Comparison of ENCODE assay signal across 1 cellular context in genomic region chr18:35582899-35583558, GRCh38.
A peak's percentile ranks its signal among the peaks of the same experiment; 100 is the strongest.
TF ChIP-seq lines count a peak whose summit lies in the region.

No MANE protein-coding gene starts in this region.

TF ChIP-seq in HEK293, 187 proteins besides CTCF, POLR2A, EP300 and RAD21 (continued from another document and continues in another):
- TF ChIP-seq PRDM10 (tag by site-specific recombination; IDR thresholded peaks at IDR 0.05) (no peak), ZNF148 (tag by site-specific recombination; IDR thresholded peaks at IDR 0.05; ENCODE audit: borderline replicate concordance) (no peak), HOXD13 (CRISPR knock-in tag; IDR thresholded peaks at IDR 0.05; ENCODE audit: borderline replicate concordance) (no peak), TRIM28 (IDR thresholded peaks at IDR 0.05; ENCODE audit: borderline replicate concordance, low read length) (peak; percentile 100), ZNF707 (tag by site-specific recombination; IDR thresholded peaks at IDR 0.05) (no peak), ZNF202 (tag by site-specific recombination; IDR thresholded peaks at IDR 0.05; ENCODE audit: borderline replicate concordance) (no peak), ZBTB21 (tag by site-specific recombination; IDR thresholded peaks at IDR 0.05) (no peak), ZBTB8A (tag by site-specific recombination; IDR thresholded peaks at IDR 0.05) (no peak; the same call in 1 of the 2 replicates), GLI2 (tag by site-specific recombination; IDR thresholded peaks at IDR 0.05; ENCODE audit: borderline replicate concordance, low read depth) (no peak; the same call in 1 of the 2 replicates), ZBTB10 (tag by site-specific recombination; IDR thresholded peaks at IDR 0.05) (no peak), BCL11A (tag by site-specific recombination; IDR thresholded peaks at IDR 0.05; ENCODE audit: low read depth) (no peak), HOXC10 (CRISPR knock-in tag; IDR thresholded peaks at IDR 0.05) (no peak), ZNF76 (tag by site-specific recombination; IDR thresholded peaks at IDR 0.05; ENCODE audit: borderline replicate concordance, low read depth) (no peak), ZNF2 (tag by site-specific recombination; IDR thresholded peaks at IDR 0.05) (0 out of 2 replicates have a peak, but pooled peaks have one; percentile 42), YY1 (tag by site-specific recombination; IDR thresholded peaks at IDR 0.05) (no peak), WT1 (tag by site-specific recombination; IDR thresholded peaks at IDR 0.05) (no peak; the same call in 1 of the 2 replicates), ZBTB48 (tag by site-specific recombination; IDR thresholded peaks at IDR 0.05) (no peak), ZFP69B (tag by site-specific recombination; IDR thresholded peaks at IDR 0.05) (no peak), ZNF138 (tag by site-specific recombination; IDR thresholded peaks at IDR 0.05; ENCODE audit: borderline replicate concordance) (no peak), ZNF426 (tag by site-specific recombination; IDR thresholded peaks at IDR 0.05) (no peak), ZBTB17 (tag by site-specific recombination; IDR thresholded peaks at IDR 0.05) (peak; percentile 76), ZNF561 (tag by site-specific recombination; IDR thresholded peaks at IDR 0.05; ENCODE audit: borderline replicate concordance) (peak; percentile 59; the same call in 1 of the 2 replicates), ZBTB7A (tag by site-specific recombination; IDR thresholded peaks at IDR 0.05; ENCODE audit: low read depth) (no peak), AEBP2 (tag by site-specific recombination; IDR thresholded peaks at IDR 0.05; ENCODE audit: borderline replicate concordance) (no peak), INSM2 (tag by site-specific recombination; IDR thresholded peaks at IDR 0.05) (0 out of 2 replicates have a peak, but pooled peaks have one; percentile 39), HOXA7 (CRISPR knock-in tag; IDR thresholded peaks at IDR 0.05; ENCODE audit: borderline replicate concordance) (no peak), ZNF791 (tag by site-specific recombination; IDR thresholded peaks at IDR 0.05) (no peak), KLF17 (tag by site-specific recombination; IDR thresholded peaks at IDR 0.05) (no peak), KLF7 (tag by site-specific recombination; IDR thresholded peaks at IDR 0.05; ENCODE audit: borderline replicate concordance) (no peak), ZNF48 (tag by site-specific recombination; IDR thresholded peaks at IDR 0.05) (no peak), ZNF785 (tag by site-specific recombination; IDR thresholded peaks at IDR 0.05) (no peak), SETDB1 (IDR thresholded peaks at IDR 0.05; ENCODE audit: insufficient read length, low read length) (peak; percentile 78)
- TF ChIP-seq, protein P1, sequence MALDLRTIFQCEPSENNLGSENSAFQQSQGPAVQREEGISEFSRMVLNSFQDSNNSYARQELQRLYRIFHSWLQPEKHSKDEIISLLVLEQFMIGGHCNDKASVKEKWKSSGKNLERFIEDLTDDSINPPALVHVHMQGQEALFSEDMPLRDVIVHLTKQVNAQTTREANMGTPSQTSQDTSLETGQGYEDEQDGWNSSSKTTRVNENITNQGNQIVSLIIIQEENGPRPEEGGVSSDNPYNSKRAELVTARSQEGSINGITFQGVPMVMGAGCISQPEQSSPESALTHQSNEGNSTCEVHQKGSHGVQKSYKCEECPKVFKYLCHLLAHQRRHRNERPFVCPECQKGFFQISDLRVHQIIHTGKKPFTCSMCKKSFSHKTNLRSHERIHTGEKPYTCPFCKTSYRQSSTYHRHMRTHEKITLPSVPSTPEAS (tag by site-specific recombination; IDR thresholded peaks at IDR 0.05), result peak; percentile 21; the same call in 1 of the 2 replicates
- TF ChIP-seq, protein P2, sequence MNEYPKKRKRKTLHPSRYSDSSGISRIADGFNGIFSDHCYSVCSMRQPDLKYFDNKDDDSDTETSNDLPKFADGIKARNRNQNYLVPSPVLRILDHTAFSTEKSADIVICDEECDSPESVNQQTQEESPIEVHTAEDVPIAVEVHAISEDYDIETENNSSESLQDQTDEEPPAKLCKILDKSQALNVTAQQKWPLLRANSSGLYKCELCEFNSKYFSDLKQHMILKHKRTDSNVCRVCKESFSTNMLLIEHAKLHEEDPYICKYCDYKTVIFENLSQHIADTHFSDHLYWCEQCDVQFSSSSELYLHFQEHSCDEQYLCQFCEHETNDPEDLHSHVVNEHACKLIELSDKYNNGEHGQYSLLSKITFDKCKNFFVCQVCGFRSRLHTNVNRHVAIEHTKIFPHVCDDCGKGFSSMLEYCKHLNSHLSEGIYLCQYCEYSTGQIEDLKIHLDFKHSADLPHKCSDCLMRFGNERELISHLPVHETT (tag by site-specific recombination; IDR thresholded peaks at IDR 0.05), result no peak
- TF ChIP-seq, protein P3, sequence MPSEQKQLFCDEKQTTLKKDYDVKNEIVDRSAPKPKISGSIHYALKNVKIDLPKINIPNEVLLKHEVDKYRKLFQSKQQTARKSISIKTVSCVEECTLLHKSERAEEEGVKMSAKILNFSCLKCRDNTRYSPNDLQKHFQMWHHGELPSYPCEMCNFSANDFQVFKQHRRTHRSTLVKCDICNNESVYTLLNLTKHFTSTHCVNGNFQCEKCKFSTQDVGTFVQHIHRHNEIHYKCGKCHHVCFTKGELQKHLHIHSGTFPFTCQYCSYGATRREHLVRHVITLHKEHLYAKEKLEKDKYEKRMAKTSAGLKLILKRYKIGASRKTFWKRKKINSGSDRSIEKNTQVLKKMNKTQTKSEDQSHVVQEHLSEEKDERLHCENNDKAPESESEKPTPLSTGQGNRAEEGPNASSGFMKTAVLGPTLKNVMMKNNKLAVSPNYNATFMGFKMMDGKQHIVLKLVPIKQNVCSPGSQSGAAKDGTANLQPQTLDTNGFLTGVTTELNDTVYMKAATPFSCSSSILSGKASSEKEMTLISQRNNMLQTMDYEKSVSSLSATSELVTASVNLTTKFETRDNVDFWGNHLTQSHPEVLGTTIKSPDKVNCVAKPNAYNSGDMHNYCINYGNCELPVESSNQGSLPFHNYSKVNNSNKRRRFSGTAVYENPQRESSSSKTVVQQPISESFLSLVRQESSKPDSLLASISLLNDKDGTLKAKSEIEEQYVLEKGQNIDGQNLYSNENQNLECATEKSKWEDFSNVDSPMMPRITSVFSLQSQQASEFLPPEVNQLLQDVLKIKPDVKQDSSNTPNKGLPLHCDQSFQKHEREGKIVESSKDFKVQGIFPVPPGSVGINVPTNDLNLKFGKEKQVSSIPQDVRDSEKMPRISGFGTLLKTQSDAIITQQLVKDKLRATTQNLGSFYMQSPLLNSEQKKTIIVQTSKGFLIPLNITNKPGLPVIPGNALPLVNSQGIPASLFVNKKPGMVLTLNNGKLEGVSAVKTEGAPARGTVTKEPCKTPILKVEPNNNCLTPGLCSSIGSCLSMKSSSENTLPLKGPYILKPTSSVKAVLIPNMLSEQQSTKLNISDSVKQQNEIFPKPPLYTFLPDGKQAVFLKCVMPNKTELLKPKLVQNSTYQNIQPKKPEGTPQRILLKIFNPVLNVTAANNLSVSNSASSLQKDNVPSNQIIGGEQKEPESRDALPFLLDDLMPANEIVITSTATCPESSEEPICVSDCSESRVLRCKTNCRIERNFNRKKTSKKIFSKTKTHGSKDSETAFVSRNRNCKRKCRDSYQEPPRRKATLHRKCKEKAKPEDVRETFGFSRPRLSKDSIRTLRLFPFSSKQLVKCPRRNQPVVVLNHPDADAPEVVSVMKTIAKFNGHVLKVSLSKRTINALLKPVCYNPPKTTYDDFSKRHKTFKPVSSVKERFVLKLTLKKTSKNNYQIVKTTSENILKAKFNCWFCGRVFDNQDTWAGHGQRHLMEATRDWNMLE (tag by site-specific recombination; conservative IDR thresholded peaks at IDR 0.05; ENCODE audit: low read depth), result no peak
